In genomic region chr4:7529368-7529923, GRCh38 we compare ENCODE assay signal across 18 cellular contexts.
DNase-seq lines count a peak whose midpoint lies in the region; ATAC-seq and TF ChIP-seq lines count a peak whose summit lies in the region.
"Had no signal": no experiment of that assay in that cellular context is flagged by ENCODE, and none has a peak within 500 bp of the region (broad histone marks: within the 10 kb centered on the region; RNA-seq: fewer than 3 reads in every experiment).

No MANE protein-coding gene starts in this region.

- no peak for ATAC-seq in Right ventricle myocardium inferior
- ATAC-seq in left cardiac atrium = no peak
- no peak for ATAC-seq in effector memory CD8-positive, alpha-beta T cell (replicated peaks)

- no peaks in the 10 kb centered on the region for H3K9me3 Mint-ChIP-seq in effector memory CD8-positive, alpha-beta T cell

- 57 to 63% (median 62%) methylated on average over 11 of the region's 11 CpGs for WGBS in stomach, 5 donors

- no peaks in the 10 kb centered on the region for H3K4me1 ChIP-seq in stomach
- H3K4me1 ChIP-seq: BE2C had no signal

- H3K27me3 ChIP-seq in stomach = peaks cover 0 to 28% (median 5%) of the 10 kb centered on the region in 3 donors
- H3K27me3 ChIP-seq: BE2C had no signal

- peaks cover 0 to 2% (median under 1%) of the 10 kb centered on the region in 4 donors for H3K9me3 ChIP-seq in stomach
- H3K9me3 ChIP-seq: BE2C, SK-N-SH had no signal

- H3K4me1 Mint-ChIP-seq in effector memory CD8-positive, alpha-beta T cell (ENCODE audit: low read depth in 2 of 2) = peaks cover 17 to 35% of the 10 kb centered on the region in 2 donors

- TF ChIP-seq EP300 in stomach (IDR thresholded peaks at IDR 0.05) = no peak

- H3K27me3 Mint-ChIP-seq in effector memory CD8-positive, alpha-beta T cell = peaks cover 0 to 8% of the 10 kb centered on the region in 2 donors

- H3K36me3 Mint-ChIP-seq in effector memory CD8-positive, alpha-beta T cell (ENCODE audit: insufficient read depth) = no peaks in the 10 kb centered on the region
- H3K36me3 Mint-ChIP-seq: CD8-positive, alpha-beta memory T cell had no signal

- no peak overlapping the region for H3K4me3 ChIP-seq in stomach
- H3K4me3 ChIP-seq: PC-9 had no signal

- H3K36me3 ChIP-seq in stomach = no peaks in the 10 kb centered on the region
- H3K36me3 ChIP-seq: BE2C had no signal

- no peak overlapping the region for H3K27ac ChIP-seq in stomach
- H3K27ac ChIP-seq: PC-9 had no signal

- DNase-seq in Right ventricle myocardium inferior (ENCODE audit: missing footprints) (peak; percentile 40), left cardiac atrium (no peak), islet precursor cell (peak; percentile 81), stomach (no peak), T1000 (lab: John Stamatoyannopoulos, UW) (no peak), NCI-H2196 treated with DMSO at 0.1 percent for 48 hours (lab: John Stamatoyannopoulos, UW; ENCODE audit: unreplicated experiment) (no peak), NCI-H146 (lab: John Stamatoyannopoulos, UW) (no peak)
- DNase-seq in effector memory CD8-positive, alpha-beta T cell = no peak
- DNase-seq: 8988T; BE2C; CD8-positive, alpha-beta memory T cell; DMS79 treated with DMSO at 0.1 percent for 48 hours; NCI-H1048; NCI-H1436 treated with DMSO at 0.1 percent for 48 hours; NCI-H446; PC-9; Right ventricle myocardium superior; SK-N-SH had no signal

- intact Hi-C loops in Right ventricle myocardium inferior (cut with DNase I) (no loop called here), left cardiac atrium (cut with DNase I) (no loop called here), stomach (cut with DNase I; ENCODE audit: low total_unique reads) (no loop called here)

- no peak overlapping the region for H3K4me3 Mint-ChIP-seq in effector memory CD8-positive, alpha-beta T cell
- H3K4me3 Mint-ChIP-seq: CD8-positive, alpha-beta memory T cell had no signal

- TF ChIP-seq POLR2A in stomach (IDR thresholded peaks at IDR 0.05) = no peak

- H3K27ac Mint-ChIP-seq in effector memory CD8-positive, alpha-beta T cell = peak overlapping the region; percentile 6 to 77

- TF ChIP-seq CTCF in stomach (IDR thresholded peaks at IDR 0.05) = no peak

Comparison
In these comparisons a context has a peak if more than half of its experiments do, and no peak if none do; other contexts are left out.
1. DNase-seq: peak in Right ventricle myocardium inferior (single experiment) and islet precursor cell (single experiment); none in left cardiac atrium (single experiment), effector memory CD8-positive, alpha-beta T cell (0 of 3), stomach (single experiment), T1000 (single experiment), NCI-H2196 treated with DMSO at 0.1 percent for 48 hours (single experiment) and NCI-H146 (single experiment).